ENCODE assay signal across 8 cellular contexts in genomic region chr2:87075796-87076252, GRCh38. TPM values are rescaled to one million over a fixed set of nuclear protein-coding genes. Genes with fewer than 3 reads are reported as not detected.
A peak's percentile ranks its signal among the peaks of the same experiment; 100 is the strongest.
DNase-seq lines count a peak whose midpoint lies in the region; ATAC-seq and TF ChIP-seq lines count a peak whose summit lies in the region.
"Not testable (repeated sequence)": the region's sequence is repeated elsewhere in the genome, so short reads cannot be mapped to it uniquely, and the experiment has no call there.

No MANE protein-coding gene starts in this region.

- not testable (repeated sequence) for H2BK15ac ChIP-seq in mesenchymal stem cell (ENCODE audit: low read depth, poor library complexity, severe bottlenecking)

- H3K18ac ChIP-seq in mesenchymal stem cell (ENCODE audit: low read depth in 1 of 2, low read length in 2 of 2) = peak overlapping the region; percentile 34 to 54

- not testable (repeated sequence) for H3K4me1 ChIP-seq in esophagus squamous epithelium; mesenchymal stem cell (ENCODE audit: control insufficient read depth, insufficient read depth, low read depth, low read length)

- not testable (repeated sequence) for H2BK12ac ChIP-seq in mesenchymal stem cell (ENCODE audit: low read length in 2 of 2)

- peak overlapping the region; percentile 53 for H3K4me2 ChIP-seq in mesenchymal stem cell (ENCODE audit: low read length, poor library complexity, severe bottlenecking)

- intact Hi-C loops in esophagus squamous epithelium (cut with DNase I) = not testable (repeated sequence)

- peak overlapping the region; percentile 61 for H2AFZ ChIP-seq in mesenchymal stem cell (ENCODE audit: low read depth, low read length)

- peak; percentile 34 for ATAC-seq in GM19351 (IDR thresholded peaks at IDR 0.05; ENCODE audit: unreplicated experiment)
- ATAC-seq in HG03064 (IDR thresholded peaks at IDR 0.05; ENCODE audit: low read depth, unreplicated experiment) = peak; percentile 38

- H3K79me1 ChIP-seq in mesenchymal stem cell (replicated peaks; ENCODE audit: low read length, poor library complexity, severe bottlenecking) = not testable (repeated sequence)

- not testable (repeated sequence) for H2AK5ac ChIP-seq in mesenchymal stem cell (ENCODE audit: low read length, severe bottlenecking)

- H3K4ac ChIP-seq in mesenchymal stem cell (ENCODE audit: low read depth in 1 of 2, low read length in 2 of 2) = not testable (repeated sequence)

- H2BK120ac ChIP-seq in mesenchymal stem cell (ENCODE audit: low read depth, low read length) = not testable (repeated sequence)

- H4K91ac ChIP-seq in mesenchymal stem cell (ENCODE audit: low read length) = not testable (repeated sequence)

- not testable (repeated sequence) for H3K36me3 ChIP-seq in esophagus squamous epithelium; mesenchymal stem cell (ENCODE audit: control insufficient read depth in 1 of 2, insufficient read depth in 2 of 2, low read depth in 1 of 2, low read length in 2 of 2)

- peak overlapping the region; percentile 59 for H3K4me3 ChIP-seq in AG10803 (ENCODE audit: low read length)
- peak overlapping the region; percentile 51 to 76 (median 71) for H3K4me3 ChIP-seq in esophagus squamous epithelium
- peak overlapping the region; percentile 68 to 82 for H3K4me3 ChIP-seq in mesenchymal stem cell (ENCODE audit: insufficient read depth in 1 of 2, low read depth in 1 of 2, low read length in 2 of 2)

- not testable (repeated sequence) for H3K14ac ChIP-seq in mesenchymal stem cell (ENCODE audit: low read length in 2 of 2)

- not testable (repeated sequence) for TF ChIP-seq CTCF in AG10803 (conservative IDR thresholded peaks at IDR 0.05; ENCODE audit: low read length); esophagus squamous epithelium (IDR thresholded peaks at IDR 0.05)

- peak; percentile 41 for DNase-seq in AG10803 (ENCODE audit: low read depth)
- peak; percentile 64 for DNase-seq in RPMI8226
- DNase-seq in activated T-helper 9 cell treated with anti-CD3 and anti-CD28 coated beads, Interleukin-2, amount 50 U/mL, for 16 hours (ENCODE audit: low read depth) = peak; percentile 48
- not testable (repeated sequence) for DNase-seq in esophagus squamous epithelium (lab: John Stamatoyannopoulos, UW)
- DNase-seq in mesenchymal stem cell = peak; percentile 66
- DNase-seq in stimulated activated CD4-positive, alpha-beta T cell treated with anti-CD3 and anti-CD28 coated beads, Interleukin-2, amount 100 ng/mL, for 4 hours (ENCODE audit: low read depth) = peak; percentile 31

- peak overlapping the region; percentile 88 for H3K9ac ChIP-seq in mesenchymal stem cell (ENCODE audit: low read length)

- TF ChIP-seq POLR2A in esophagus squamous epithelium (IDR thresholded peaks at IDR 0.05) = not testable (repeated sequence)

- peak overlapping the region; percentile 86 to 97 (median 93) for H3K27ac ChIP-seq in esophagus squamous epithelium
- H3K27ac ChIP-seq in mesenchymal stem cell (ENCODE audit: low read length, poor library complexity, severe bottlenecking) = not testable (repeated sequence)

- H3K27me3 ChIP-seq in esophagus squamous epithelium; mesenchymal stem cell (ENCODE audit: control insufficient read depth in 1 of 2, insufficient read depth in 1 of 2, low read length in 2 of 2): not testable (repeated sequence)

- H2BK5ac ChIP-seq in mesenchymal stem cell (ENCODE audit: low read depth, low read length, poor library complexity, severe bottlenecking) = not testable (repeated sequence)

- not testable (repeated sequence) for H3K9me3 ChIP-seq in esophagus squamous epithelium; mesenchymal stem cell (ENCODE audit: control insufficient read depth, low read length)

- H3K23ac ChIP-seq in mesenchymal stem cell (ENCODE audit: low read length in 2 of 2) = not testable (repeated sequence)

- 0% methylated on average over 8 of the region's 63 CpGs; no CpG with 5 or more reads in 1 of the 2 donors for WGBS in esophagus squamous epithelium, 2 donors
- no CpG with 5 or more reads among the region's 63 CpGs for WGBS in mesenchymal stem cell

- not testable (repeated sequence) for H4K8ac ChIP-seq in mesenchymal stem cell (ENCODE audit: low read length)

RNA-seq across cellular contexts. Expression of gene PLGLB1, which starts 54.2 kb away (rescaled TPM):
- total RNA-seq in esophagus squamous epithelium = 1 to 10 TPM in 1 of 4 donors, under 1 TPM in 2, not detected in 1; 0.57 to 4.9 (median 0.83) TPM
- polyA plus RNA-seq in mesenchymal stem cell (2013, experiment 1 of 2) = 0.36 TPM
- polyA plus RNA-seq in mesenchymal stem cell (2013, experiment 2 of 2) = 0.07 TPM
